Comparison of ENCODE assay signal across 8 cellular contexts in the genomic region with DNA sequence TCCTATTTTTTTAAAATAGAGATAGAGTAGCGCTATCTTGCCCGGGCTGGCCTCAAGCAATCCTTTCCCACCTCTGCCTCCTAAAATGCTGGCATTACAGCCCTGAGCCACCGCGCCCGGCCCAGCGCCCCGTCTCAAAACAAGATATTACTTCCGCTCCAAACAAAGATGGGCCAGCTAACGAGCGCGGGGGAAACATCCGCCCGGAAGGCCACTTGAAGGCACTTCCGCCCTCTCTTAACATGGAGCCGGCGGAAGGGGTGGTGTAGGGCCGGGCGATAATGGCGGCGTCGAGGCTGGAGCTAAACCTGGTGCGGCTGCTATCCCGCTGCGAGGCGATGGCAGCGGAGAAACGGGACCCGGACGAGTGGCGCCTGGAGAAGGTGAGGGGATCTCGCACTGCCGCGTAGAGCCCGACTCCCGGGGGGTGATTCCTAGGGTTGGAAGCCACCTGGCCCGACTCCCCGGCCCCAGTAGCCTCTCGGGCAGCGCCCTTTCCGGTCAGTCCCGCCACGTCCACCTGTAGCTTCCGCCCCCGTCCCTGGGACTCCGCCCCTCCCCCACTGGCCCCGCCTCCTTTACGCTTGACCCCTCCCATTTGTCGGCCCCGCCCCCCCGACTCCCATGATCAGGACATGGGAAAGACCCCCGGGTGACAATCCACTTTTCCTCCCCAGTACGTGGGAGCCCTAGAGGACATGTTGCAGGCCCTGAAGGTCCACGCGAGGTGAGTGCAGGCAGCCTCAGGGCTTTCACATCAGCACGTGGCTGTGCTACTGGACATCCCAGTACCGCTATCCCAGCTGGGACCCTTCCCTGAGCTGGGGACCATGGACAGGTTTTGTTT. TPM values are rescaled to one million over a fixed set of nuclear protein-coding genes. Genes with fewer than 3 reads are reported as not detected.
DNase-seq lines count a peak whose midpoint lies in the region; ATAC-seq and TF ChIP-seq lines count a peak whose summit lies in the region.

Gene USE1, plus strand, starts transcription at position 233 of the 847 bp plus-strand sequence. Its CDS starts 49 bp downstream, at position 282.

- peak within 1 kb of the TSS; percentile 73 for H3K4me3 ChIP-seq in GM12865 (ENCODE audit: low read depth, low read length)
- peak within 1 kb of the TSS; percentile 62 for H3K4me3 ChIP-seq in astrocyte of the cerebellum (ENCODE audit: low read depth, low read length)
- peak within 1 kb of the TSS; percentile 69 for H3K4me3 ChIP-seq in hepatocyte

- DNase-seq in GM12865 (ENCODE audit: low read depth): peak; percentile 96
- DNase-seq in NCI-H2029 treated with DMSO at 0.1 percent for 48 hours (lab: John Stamatoyannopoulos, UW): peak; percentile 87
- DNase-seq in T-helper 9 cell: peak; percentile 82
- DNase-seq in astrocyte of the cerebellum (ENCODE audit: low read depth): peak; percentile 68
- DNase-seq in hepatocyte (ENCODE audit: low spot score): peak; percentile 94
- DNase-seq in retina: peak; percentile 99
- DNase-seq in cortex of kidney (lab: John Stamatoyannopoulos, UW): no peak

- H4K20me1 ChIP-seq in hepatocyte (ENCODE audit: insufficient read depth, poor library complexity, severe bottlenecking): no peaks in the 10 kb centered on the region

- no peak for TF ChIP-seq CTCF in GM12865 (IDR thresholded peaks at IDR 0.05; ENCODE audit: insufficient read depth, low read depth, low read length, missing control alignments)
- no peak for TF ChIP-seq CTCF in astrocyte of the cerebellum (IDR thresholded peaks at IDR 0.05; ENCODE audit: low read depth, low read length, missing control alignments)
- no peak for TF ChIP-seq CTCF in hepatocyte (IDR thresholded peaks at IDR 0.05; ENCODE audit: poor library complexity)

- WGBS in hepatocyte (ENCODE audit: low lambda C conversion rate, missing lambda C conversion rate): 5% methylated on average over 45 of the region's 56 CpGs

- no peaks in the 10 kb centered on the region for H3K9me2 ChIP-seq in hepatocyte (replicated peaks; ENCODE audit: insufficient read depth)

- peak; percentile 76 for ATAC-seq in HG02870 (IDR thresholded peaks at IDR 0.05; ENCODE audit: unreplicated experiment)

- in situ Hi-C loops in astrocyte of the cerebellum (cut with HindIII; ENCODE audit: low sequenced_read_pairs): no loop called here

- peaks cover 12% of the 10 kb centered on the region for H3K79me2 ChIP-seq in hepatocyte

- no peaks in the 10 kb centered on the region for H3K36me3 ChIP-seq in hepatocyte (replicated peaks; ENCODE audit: insufficient read depth, low read depth)

- peaks cover 6% of the 10 kb centered on the region for H3K4me1 ChIP-seq in hepatocyte (ENCODE audit: insufficient read depth)

- H3K4me2 ChIP-seq in hepatocyte: peak within 1 kb of the TSS; percentile 76

- H3K27me3 ChIP-seq in hepatocyte: no peaks in the 10 kb centered on the region

- peak within 1 kb of the TSS; percentile 86 for H2AFZ ChIP-seq in hepatocyte

- no peaks in the 10 kb centered on the region for H3K9me3 ChIP-seq in hepatocyte (ENCODE audit: low read depth)

- peak within 1 kb of the TSS; percentile 95 for H3K27ac ChIP-seq in hepatocyte

RNA-seq across cellular contexts. Expression of gene USE1, which starts in this region (rescaled TPM):
- total RNA-seq in hepatocyte: 22.4 and 26.9 TPM in 2 replicates
- polyA plus RNA-seq in hepatocyte: 42.6 and 46.7 TPM in 2 replicates
